10 cellular contexts compared by ENCODE assay signal in genomic region chr1:91791103-91791502, GRCh38.
DNase-seq lines count a peak whose midpoint lies in the region; ATAC-seq, FAIRE-seq and TF ChIP-seq lines count a peak whose summit lies in the region.
"Had no signal": no experiment of that assay in that cellular context is flagged by ENCODE, and none has a peak within 500 bp of the region (broad histone marks: within the 10 kb centered on the region; RNA-seq: fewer than 3 reads in every experiment).

No MANE protein-coding gene starts in this region.

- CTCF ChIA-PET in T-cell (lab: Charles Lee), result interaction anchor here (0.6 to 1.4 kb wide), 7 partner anchors 12 to 733 kb away, joined by 3 to 7 read pairs (median 4); no protein-coding TSS in a partner anchor

- H3K27ac Mint-ChIP-seq in T-cell, result peak overlapping the region; percentile 62 to 79
- peak overlapping the region; percentile 87 to 89 for H3K27ac Mint-ChIP-seq in natural killer cell

- H3K27me3 Mint-ChIP-seq in T-cell (no peaks in the 10 kb centered on the region), natural killer cell (ENCODE audit: low read depth in 2 of 2) (no peaks in the 10 kb centered on the region)

- intact Hi-C loops in natural killer cell (cut with micrococcal nuclease), result no loop called here

- no peak for TF ChIP-seq CTCF in natural killer cell (IDR thresholded peaks at IDR 0.05)

- H3K36me3 Mint-ChIP-seq in T-cell (peaks cover 40% of the 10 kb centered on the region), natural killer cell (peaks cover 21% of the 10 kb centered on the region)

- H3K4me3 Mint-ChIP-seq in T-cell, result peak overlapping the region in 1 of 3 donors; percentile 38
- peak overlapping the region; percentile 35 for H3K4me3 Mint-ChIP-seq in natural killer cell

- peaks cover 0 to 4% (median 0%) of the 10 kb centered on the region in 3 donors for H3K9me3 Mint-ChIP-seq in T-cell
- H3K9me3 Mint-ChIP-seq in natural killer cell, result no peaks in the 10 kb centered on the region

- ATAC-seq in T-cell (replicated peaks in 1 of 4) (peak in 3 of 4 experiments; percentile 38 to 55 (median 42)), natural killer cell (peak; percentile 7 to 27 (median 15)), HG03460 (IDR thresholded peaks at IDR 0.05; ENCODE audit: unreplicated experiment) (no peak), GM21786 (IDR thresholded peaks at IDR 0.05; ENCODE audit: unreplicated experiment) (no peak)

- POLR2A ChIA-PET in T-cell (lab: Charles Lee), result interaction anchor here (0.5 to 1.4 kb wide), 7 partner anchors 12 to 175 kb away, joined by 3 to 16 read pairs (median 5); no protein-coding TSS in a partner anchor

- DNase-seq in DMS 273 treated with DMSO at 0.1 percent for 48 hours (lab: John Stamatoyannopoulos, UW), result peak; percentile 14
- peak; percentile 67 for DNase-seq in NCI-H1436 (lab: John Stamatoyannopoulos, UW)
- DNase-seq in T-cell, result no peak
- DNase-seq in natural killer cell, result no peak
- DNase-seq in urothelium cell line (ENCODE audit: low spot score), result no peak
- no peak for DNase-seq in SK-N-DZ (ENCODE audit: low spot score)
- DNase-seq: activated CD4-positive, alpha-beta T cell treated with anti-CD3 and anti-CD28 coated beads for 48 hours; stimulated activated naive CD4-positive, alpha-beta T cell treated with Interleukin-2 at 50 U/mL for 16 hours had no signal

- no peak for FAIRE-seq in urothelium cell line (lab: Jason Lieb, UNC)

- H3K4me1 Mint-ChIP-seq in T-cell (peaks cover 31 to 45% (median 41%) of the 10 kb centered on the region in 3 donors), natural killer cell (peaks cover 80% of the 10 kb centered on the region in 2 donors)

Comparison
In these comparisons a context has a peak if more than half of its experiments do, and no peak if none do; other contexts are left out.
1. DNase-seq: peak in DMS 273 treated with DMSO at 0.1 percent for 48 hours (single experiment) and NCI-H1436 (single experiment); none in T-cell (0 of 34), natural killer cell (single experiment), urothelium cell line (single experiment) and SK-N-DZ (single experiment).
2. ATAC-seq: peak in T-cell (3 of 4) and natural killer cell (3 of 3); none in HG03460 (single experiment) and GM21786 (single experiment).